In genomic region chr17:7252176-7253043, GRCh38 we compare ENCODE assay signal across 1 cellular context.
TF ChIP-seq lines count a peak whose summit lies in the region.

TSS of gene ELP5 (plus strand) at chr17:7252215. CDS start at chr17:7252551, 336 bp downstream.

TF ChIP-seq in WTC11, 78 proteins besides CTCF, POLR2A, EP300 and RAD21 (continued from another document):
- TF ChIP-seq PRDM15 (CRISPR knock-in tag; IDR thresholded peaks at IDR 0.05) (no peak), ZNF281 (CRISPR knock-in tag; IDR thresholded peaks at IDR 0.05) (no peak), SMAD4 (CRISPR knock-in tag; IDR thresholded peaks at IDR 0.05) (no peak), NFYB (CRISPR knock-in tag; conservative IDR thresholded peaks at IDR 0.05; ENCODE audit: low read depth) (no peak), FOXK1 (CRISPR knock-in tag; IDR thresholded peaks at IDR 0.05) (peak; percentile 92), JUN (CRISPR knock-in tag; IDR thresholded peaks at IDR 0.05) (no peak), FOXJ3 (CRISPR knock-in tag; IDR thresholded peaks at IDR 0.05; ENCODE audit: borderline replicate concordance) (no peak), ZBTB21 (CRISPR knock-in tag; IDR thresholded peaks at IDR 0.05; ENCODE audit: borderline replicate concordance) (peak; percentile 58), FOXP4 (CRISPR knock-in tag; IDR thresholded peaks at IDR 0.05) (0 out of 2 replicates have a peak, but pooled peaks have one; percentile 34), USF2 (CRISPR knock-in tag; IDR thresholded peaks at IDR 0.05) (0 out of 2 replicates have a peak, but pooled peaks have one; percentile 7), NR1H2 (CRISPR knock-in tag; IDR thresholded peaks at IDR 0.05) (no peak), ETV6 (CRISPR knock-in tag; IDR thresholded peaks at IDR 0.05) (peak; percentile 20; the same call in 1 of the 2 replicates), KAT7 (CRISPR knock-in tag; IDR thresholded peaks at IDR 0.05; ENCODE audit: borderline replicate concordance) (0 out of 2 replicates have a peak, but pooled peaks have one; percentile 84), MAX (CRISPR knock-in tag; IDR thresholded peaks at IDR 0.05) (peak; percentile 42), NR3C1 (CRISPR knock-in tag; conservative IDR thresholded peaks at IDR 0.05; ENCODE audit: low read depth) (no peak; the same call in 1 of the 2 replicates), ZNF138 (CRISPR knock-in tag; conservative IDR thresholded peaks at IDR 0.05) (no peak)
TF ChIP-seq in WTC11: peak in this region for 21.
